ENCODE assay signal across 19 cellular contexts in the genomic region with DNA sequence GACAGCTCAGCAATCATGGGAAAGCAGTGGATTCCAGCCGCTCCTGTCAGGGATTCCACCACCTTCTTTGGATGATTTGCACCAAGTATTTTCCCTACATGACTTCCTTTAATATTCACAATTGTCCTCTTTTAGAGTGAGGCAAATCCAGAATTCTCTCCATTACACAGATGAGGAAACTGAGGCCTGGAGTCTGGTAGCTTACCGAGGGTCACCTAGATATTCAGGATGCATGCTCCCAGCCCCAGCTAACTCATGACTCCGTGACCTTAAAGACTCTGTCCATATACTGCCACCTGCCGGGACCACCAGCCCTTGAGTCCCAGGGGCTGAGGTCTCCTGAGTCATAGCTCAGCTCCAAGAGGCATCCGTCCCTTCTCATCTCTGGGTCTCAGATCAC.
DNase-seq lines count a peak whose midpoint lies in the region; ATAC-seq and TF ChIP-seq lines count a peak whose summit lies in the region.
"Had no signal": no experiment of that assay in that cellular context is flagged by ENCODE, and none has a peak within 500 bp of the region (broad histone marks: within the 10 kb centered on the region; RNA-seq: fewer than 3 reads in every experiment).

No MANE protein-coding gene starts in this region.

- ATAC-seq in CD4-positive, alpha-beta T cell (ENCODE audit: poor library complexity): no peak

- 90% methylated on average over 5 of the region's 5 CpGs for WGBS in thyroid gland, 2 donors

- H3K9me3 Mint-ChIP-seq in CD4-positive, alpha-beta T cell: no peaks in the 10 kb centered on the region
- H3K9me3 Mint-ChIP-seq in glutamatergic neuron (ENCODE audit: unreplicated experiment): peaks cover 17% of the 10 kb centered on the region
- H3K9me3 Mint-ChIP-seq: activated CD4-positive, alpha-beta memory T cell treated with anti-CD3 and anti-CD28 coated beads for 36 hours; naive B cell had no signal

- H3K36me3 ChIP-seq in WERI-Rb-1 (no peaks in the 10 kb centered on the region), rectal smooth muscle tissue (ENCODE audit: control insufficient read depth, insufficient read depth, low read length) (no peaks in the 10 kb centered on the region), thyroid gland (no peaks in the 10 kb centered on the region)
- H3K36me3 ChIP-seq: cardiac muscle cell, SJCRH30 had no signal

- intact Hi-C loops in CD4-positive, alpha-beta T cell (cut with DNase I, micrococcal nuclease): no loop called here
- intact Hi-C loops in thyroid gland (cut with DNase I): no loop called here

- H3K27ac ChIP-seq in CD4-positive, alpha-beta T cell (ENCODE audit: low read depth, low read length): no peak overlapping the region
- peak overlapping the region; percentile 49 for H3K27ac ChIP-seq in WERI-Rb-1
- H3K27ac ChIP-seq in rectal smooth muscle tissue (ENCODE audit: low read depth, low read length): peak overlapping the region; percentile 79
- no peak overlapping the region for H3K27ac ChIP-seq in thyroid gland
- H3K27ac ChIP-seq: epithelial cell of prostate, HL-60, KMS-11, SJCRH30 had no signal

- DNase-seq in CD4-positive, alpha-beta T cell: no peak
- DNase-seq in WERI-Rb-1 (peak; percentile 32), glutamatergic neuron (no peak), NCI-H2227 treated with DMSO at 0.1 percent for 48 hours (lab: John Stamatoyannopoulos, UW) (no peak), thyroid gland (no peak), CD1c-positive myeloid dendritic cell (ENCODE audit: extremely low spot score) (no peak), GF-D8 (lab: John Stamatoyannopoulos, UW) (no peak)
- DNase-seq: activated CD4-positive, alpha-beta memory T cell treated with anti-CD3 and anti-CD28 coated beads for 36 hours; activated gamma-delta T cell treated with Interleukin-2 at 50 U/mL for 16 hours; AML-193; heart left ventricle; naive B cell; T1000 had no signal

- H3K36me3 Mint-ChIP-seq in CD4-positive, alpha-beta T cell (ENCODE audit: low read depth): peaks cover 80% of the 10 kb centered on the region
- no peaks in the 10 kb centered on the region for H3K36me3 Mint-ChIP-seq in glutamatergic neuron (ENCODE audit: unreplicated experiment)

- no peak for TF ChIP-seq POLR2A in thyroid gland (IDR thresholded peaks at IDR 0.05)

- H3K9ac ChIP-seq in rectal smooth muscle tissue (ENCODE audit: low read length): no peak overlapping the region
- H3K9ac ChIP-seq: KMS-11 had no signal

- no peaks in the 10 kb centered on the region for H3K27me3 Mint-ChIP-seq in CD4-positive, alpha-beta T cell
- H3K27me3 Mint-ChIP-seq in glutamatergic neuron (ENCODE audit: unreplicated experiment): peaks cover 14% of the 10 kb centered on the region
- H3K27me3 Mint-ChIP-seq: activated CD4-positive, alpha-beta memory T cell treated with anti-CD3 and anti-CD28 coated beads for 36 hours; naive B cell had no signal

- H3K4me1 Mint-ChIP-seq in CD4-positive, alpha-beta T cell (ENCODE audit: low read depth): peaks cover 93% of the 10 kb centered on the region
- H3K4me1 Mint-ChIP-seq in glutamatergic neuron (ENCODE audit: low read depth, unreplicated experiment): peaks cover 71% of the 10 kb centered on the region

- no peak overlapping the region for H3K4me3 Mint-ChIP-seq in CD4-positive, alpha-beta T cell
- peak overlapping the region; percentile 77 for H3K4me3 Mint-ChIP-seq in glutamatergic neuron (ENCODE audit: unreplicated experiment)
- H3K4me3 Mint-ChIP-seq: activated CD4-positive, alpha-beta memory T cell treated with anti-CD3 and anti-CD28 coated beads for 36 hours; naive B cell had no signal

- H3K4me1 ChIP-seq in rectal smooth muscle tissue (ENCODE audit: control insufficient read depth, insufficient read depth, low read length) (peaks cover 64% of the 10 kb centered on the region), thyroid gland (peaks cover 29 to 43% of the 10 kb centered on the region in 2 donors)

- H3K27me3 ChIP-seq in CD4-positive, alpha-beta T cell (ENCODE audit: control insufficient read depth, insufficient read depth, low read length): no peaks in the 10 kb centered on the region
- H3K27me3 ChIP-seq in WERI-Rb-1 (ENCODE audit: insufficient read depth, low read depth, severe bottlenecking) (no peaks in the 10 kb centered on the region), rectal smooth muscle tissue (ENCODE audit: control insufficient read depth, insufficient read depth, low read length) (no peaks in the 10 kb centered on the region), thyroid gland (no peaks in the 10 kb centered on the region)
- H3K27me3 ChIP-seq: cardiac muscle cell, heart left ventricle, SJCRH30 had no signal

- POLR2A ChIA-PET in CD4-positive, alpha-beta T cell (lab: Charles Lee): no interaction called here

- H3K27ac Mint-ChIP-seq in CD4-positive, alpha-beta T cell: peak overlapping the region; percentile 73
- peak overlapping the region; percentile 98 for H3K27ac Mint-ChIP-seq in glutamatergic neuron (ENCODE audit: unreplicated experiment)
- H3K27ac Mint-ChIP-seq: activated CD4-positive, alpha-beta memory T cell treated with anti-CD3 and anti-CD28 coated beads for 36 hours had no signal

- no peaks in the 10 kb centered on the region for H3K9me3 ChIP-seq in CD4-positive, alpha-beta T cell (ENCODE audit: control insufficient read depth, low read length)
- H3K9me3 ChIP-seq in WERI-Rb-1 (ENCODE audit: severe bottlenecking) (no peaks in the 10 kb centered on the region), thyroid gland (no peaks in the 10 kb centered on the region)
- H3K9me3 ChIP-seq: heart left ventricle, SJCRH30 had no signal

- no peak for TF ChIP-seq CTCF in CD4-positive, alpha-beta T cell (IDR thresholded peaks at IDR 0.05)
- no peak for TF ChIP-seq CTCF in WERI-Rb-1 (IDR thresholded peaks at IDR 0.05; ENCODE audit: low read depth, low read length)
- no peak for TF ChIP-seq CTCF in glutamatergic neuron (IDR thresholded peaks at IDR 0.05; ENCODE audit: partially characterized antibody, unreplicated experiment)
- no peak for TF ChIP-seq CTCF in thyroid gland (IDR thresholded peaks at IDR 0.05)

- H3K4me3 ChIP-seq in WERI-Rb-1 (ENCODE audit: low read depth, low read length): no peak overlapping the region
- H3K4me3 ChIP-seq in rectal smooth muscle tissue (ENCODE audit: low read length): no peak overlapping the region
- H3K4me3 ChIP-seq in thyroid gland (replicated peaks in 1 of 3): no peak overlapping the region
- H3K4me3 ChIP-seq: cardiac muscle cell, heart left ventricle, SJCRH30 had no signal

- CTCF ChIA-PET in CD4-positive, alpha-beta T cell (lab: Charles Lee): interaction anchor here (0.7 to 0.8 kb wide), 2 partner anchors 164 to 249 kb away, joined by 3 to 4 read pairs; no protein-coding TSS in a partner anchor

Comparison
In these comparisons a context has a peak if more than half of its experiments do, and no peak if none do; other contexts are left out.
1. H3K27ac ChIP-seq: peak in WERI-Rb-1 (single experiment) and rectal smooth muscle tissue (single experiment); none in CD4-positive, alpha-beta T cell (single experiment) and thyroid gland (0 of 3).